In the genomic region with DNA sequence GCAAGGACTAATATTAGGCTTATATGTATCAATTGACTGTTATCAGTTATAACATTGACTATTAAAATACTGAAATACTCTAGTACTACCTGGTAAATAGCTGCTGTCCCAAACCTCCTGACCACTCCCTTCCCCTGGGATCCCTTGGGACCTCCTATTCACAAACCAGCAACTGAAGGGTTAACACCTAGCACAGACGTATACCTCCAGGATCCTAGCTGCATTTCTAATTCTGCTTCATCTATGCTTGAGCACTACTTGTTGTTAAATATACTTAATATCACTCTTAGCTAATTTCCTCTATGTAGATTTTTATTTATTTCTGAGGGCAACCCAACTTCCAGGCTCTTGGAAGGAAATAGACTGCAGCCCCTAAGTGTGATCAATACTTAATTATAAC, we compare ENCODE assay signal across 31 cellular contexts. TPM values are rescaled to one million over a fixed set of nuclear protein-coding genes. Genes with fewer than 3 reads are reported as not detected.
DNase-seq lines count a peak whose midpoint lies in the region; ATAC-seq, FAIRE-seq and TF ChIP-seq lines count a peak whose summit lies in the region.
"Had no signal": no experiment of that assay in that cellular context is flagged by ENCODE, and none has a peak within 500 bp of the region (broad histone marks: within the 10 kb centered on the region; RNA-seq: fewer than 3 reads in every experiment).

No MANE protein-coding gene starts in this region.

- in situ Hi-C loops in HepG2 (cut with HindIII; ENCODE audit: extremely low pct_ligation_motif_present, low pct_unique_long_range_greater_than_20kb): no loop called here

- peaks cover 2% of the 10 kb centered on the region for H3K9me3 Mint-ChIP-seq in activated B cell treated with CpG ODN at 0.5 μM for 24 hours
- peaks cover 0 to 4% (median 0%) of the 10 kb centered on the region in 9 donors for H3K9me3 Mint-ChIP-seq in naive thymus-derived CD8-positive, alpha-beta T cell
- H3K9me3 Mint-ChIP-seq: effector memory CD8-positive, alpha-beta T cell; H9 had no signal

- no peaks in the 10 kb centered on the region; the same call in 1 of the 2 replicates for H4K20me1 ChIP-seq in HepG2 (ENCODE audit: insufficient read depth, low read length)

- H3K27ac Mint-ChIP-seq in activated B cell treated with CpG ODN at 0.5 μM for 24 hours: peak overlapping the region; percentile 59
- peak overlapping the region in 7 of 10 donors; percentile 18 to 77 (median 48) for H3K27ac Mint-ChIP-seq in naive thymus-derived CD8-positive, alpha-beta T cell
- H3K27ac Mint-ChIP-seq: activated CD4-positive, alpha-beta T cell treated with anti-CD3 and anti-CD28 coated beads, Interleukin-2, amount 10 ng/mL, durations not matched to agents 7 days and 5 days; H9; stimulated activated naive CD8-positive, alpha-beta T cell treated with anti-CD3 and anti-CD28 coated beads, Interleukin-15, amount 100 ng/mL, for 72 hours had no signal

- peaks cover 45% of the 10 kb centered on the region for H3K79me2 ChIP-seq in HepG2 (ENCODE audit: insufficient read depth, low read length)

- no peaks in the 10 kb centered on the region for H3K9me3 ChIP-seq in HepG2 (ENCODE audit: low read length)
- H3K9me3 ChIP-seq in right lobe of liver: no peaks in the 10 kb centered on the region
- no peaks in the 10 kb centered on the region for H3K9me3 ChIP-seq in suprapubic skin
- H3K9me3 ChIP-seq: BE2C, right atrium auricular region, vagina had no signal

- no peak overlapping the region for H3K4me3 ChIP-seq in HepG2 (replicated peaks in 1 of 3; ENCODE audit: insufficient read depth in 1 of 3, low read depth in 2 of 3, low read length in 3 of 3)
- H3K4me3 ChIP-seq in right lobe of liver: no peak overlapping the region
- H3K4me3 ChIP-seq in suprapubic skin: no peak overlapping the region
- H3K4me3 ChIP-seq: right atrium auricular region, vagina had no signal

- no peak for TF ChIP-seq RAD21 in HepG2 (CRISPR knock-in tag; IDR thresholded peaks at IDR 0.05)

- BruUV-seq in HepG2 (replicated peaks; lab: Mats Ljungman, UMichigan): no TSS peak

- peaks cover 44% of the 10 kb centered on the region for H3K36me3 Mint-ChIP-seq in activated B cell treated with CpG ODN at 0.5 μM for 24 hours (ENCODE audit: low read depth)
- peaks cover 4 to 10% (median 7%) of the 10 kb centered on the region in 3 donors for H3K36me3 Mint-ChIP-seq in naive thymus-derived CD8-positive, alpha-beta T cell

- intact Hi-C loops in HepG2 (cut with micrococcal nuclease; ENCODE audit: unreplicated experiment): loop anchor here (5.0 kb wide), 2 partner anchors 68 to 163 kb away; no protein-coding TSS in a partner anchor
- intact Hi-C loops in right lobe of liver (cut with DNase I): loop anchor here in 1 of 2 donors (10.0 kb wide), 1 partner anchor 155 kb away; no protein-coding TSS in a partner anchor
- intact Hi-C loops in activated B cell treated with CpG ODN at 0.5 μM for 24 hours (cut with micrococcal nuclease): loop anchor here (5.0 to 10.0 kb wide), 5 partner anchors 113 to 1035 kb away; a partner anchor contains a TSS

- POLR2A ChIA-PET in HepG2 (lab: Yijun Ruan, JAX) (interaction anchor here (1.1 to 5.4 kb wide), 5 partner anchors 13 to 172 kb away, joined by 4 to 97 read pairs (median 16); a partner anchor contains a TSS), activated B cell treated with CpG ODN at 0.5 μM for 24 hours (lab: Charles Lee) (interaction anchor here (1.3 to 8.6 kb wide), 4 partner anchors 18 to 33 kb away, joined by 6 to 306 read pairs (median 16); a partner anchor contains a TSS)
- POLR2A ChIA-PET in naive thymus-derived CD8-positive, alpha-beta T cell (lab: Charles Lee): interaction anchor here (0.6 kb wide), 1 partner anchor 10 kb away, joined by 6 read pairs; no protein-coding TSS in a partner anchor

- no peak overlapping the region for H2AFZ ChIP-seq in HepG2 (ENCODE audit: low read length)
- H2AFZ ChIP-seq: parathyroid adenoma had no signal

- CTCF ChIA-PET in HepG2 (lab: Yijun Ruan, JAX; ENCODE audit: low intra/inter-chr PET ratio, low total read pairs): no interaction called here
- CTCF ChIA-PET in activated B cell treated with CpG ODN at 0.5 μM for 24 hours (lab: Charles Lee): interaction anchor here (0.7 to 4.1 kb wide), 4 partner anchors 19 to 84 kb away, joined by 3 to 17 read pairs (median 3); no protein-coding TSS in a partner anchor

- peaks cover 36% of the 10 kb centered on the region for H3K4me1 ChIP-seq in HepG2 (ENCODE audit: insufficient read depth, low read length)
- H3K4me1 ChIP-seq in right lobe of liver: peaks cover 0 to 18% (median 6%) of the 10 kb centered on the region in 4 donors
- H3K4me1 ChIP-seq in suprapubic skin: peaks cover 38% of the 10 kb centered on the region
- H3K4me1 ChIP-seq: BE2C, parathyroid adenoma had no signal

- H3K4me1 Mint-ChIP-seq in activated B cell treated with CpG ODN at 0.5 μM for 24 hours: peaks cover 50% of the 10 kb centered on the region
- H3K4me1 Mint-ChIP-seq in naive thymus-derived CD8-positive, alpha-beta T cell: peaks cover 25 to 59% (median 48%) of the 10 kb centered on the region in 4 donors

- no peak for FAIRE-seq in HepG2 (lab: Jason Lieb, UNC)
- FAIRE-seq: kidney had no signal

- H3K4me3 Mint-ChIP-seq in activated B cell treated with CpG ODN at 0.5 μM for 24 hours: no peak overlapping the region
- H3K4me3 Mint-ChIP-seq in naive thymus-derived CD8-positive, alpha-beta T cell: no peak overlapping the region

- H3K9ac ChIP-seq in HepG2 (ENCODE audit: insufficient read depth, low read depth, low read length): no peak overlapping the region
- H3K9ac ChIP-seq: KMS-11, parathyroid adenoma had no signal

- 58% methylated on average over 1 of the region's 1 CpG for WGBS in HepG2 (ENCODE audit: low lambda C conversion rate)
- WGBS in right lobe of liver (ENCODE audit: insufficient coverage, low coverage, low lambda C conversion rate, missing lambda C conversion rate): 15% methylated on average over 1 of the region's 1 CpG
- 31% methylated on average over 1 of the region's 1 CpG for whole genome bisulfite sequencing in suprapubic skin

- TF ChIP-seq EP300 in HepG2 (IDR thresholded peaks at IDR 0.05; ENCODE audit: low read depth in 2 of 2, low read length in 2 of 2): no peak
- no peak for TF ChIP-seq EP300 in HepG2 (CRISPR knock-in tag; IDR thresholded peaks at IDR 0.05; ENCODE audit: borderline replicate concordance)
- TF ChIP-seq EP300 in suprapubic skin (IDR thresholded peaks at IDR 0.05): no peak

- DNase-seq in HepG2 (ENCODE audit: low spot score) (no peak), right lobe of liver (no peak), activated B cell treated with CpG ODN at 0.5 μM for 24 hours (no peak), DMS153 treated with DMSO at 0.1 percent for 48 hours (lab: John Stamatoyannopoulos, UW; ENCODE audit: unreplicated experiment) (no peak), suprapubic skin (ENCODE audit: low spot score in 2 of 2) (no peak)
- DNase-seq in naive thymus-derived CD8-positive, alpha-beta T cell: no peak
- no peak for DNase-seq in stimulated activated CD8-positive, alpha-beta memory T cell treated with anti-CD3 and anti-CD28 coated beads, Interleukin-4, amount 100 ng/mL, for 48 hours
- DNase-seq: ACHN; activated CD4-positive, alpha-beta T cell treated with anti-CD3 and anti-CD28 coated beads, Interleukin-2, amount 10 ng/mL, durations not matched to agents 7 days and 5 days; activated effector memory CD4-positive, alpha-beta T cell treated with anti-CD3 and anti-CD28 coated beads, Interleukin-2, amount 50 U/mL, for 16 hours; BE2C; COR-L47; DMS79; effector memory CD8-positive, alpha-beta T cell; GF-D8; H9; kidney; midbrain; naive B cell; NCI-H1417 treated with DMSO at 0.1 percent for 48 hours; NCI-H345; stimulated activated naive CD8-positive, alpha-beta T cell treated with anti-CD3 and anti-CD28 coated beads, Interleukin-15, amount 100 ng/mL, for 72 hours; SW 1271; T1000; WERI-Rb-1 had no signal

- H3K4me2 ChIP-seq in HepG2 (ENCODE audit: low read depth, low read length): peak overlapping the region; percentile 100; the same call in 1 of the 2 replicates
- H3K4me2 ChIP-seq: KMS-11 had no signal

- H3K27ac ChIP-seq in HepG2 (ENCODE audit: extremely low read length, insufficient read depth, low read length) (no peak overlapping the region), right lobe of liver (no peak overlapping the region), suprapubic skin (no peak overlapping the region)
- H3K27ac ChIP-seq: KMS-11, parathyroid adenoma, WERI-Rb-1 had no signal

- H3K27me3 ChIP-seq in HepG2 (ENCODE audit: control insufficient read depth in 1 of 2, insufficient read depth in 2 of 2, low read length in 2 of 2) (peaks cover 0 to 3% of the 10 kb centered on the region in 2 experiments; a peak in 1 of 5 replicates), right lobe of liver (no peaks in the 10 kb centered on the region), suprapubic skin (no peaks in the 10 kb centered on the region)
- H3K27me3 ChIP-seq: BE2C, right atrium auricular region, vagina had no signal

- no peaks in the 10 kb centered on the region for H3K36me3 ChIP-seq in HepG2 (replicated peaks in 1 of 2; ENCODE audit: control insufficient read depth in 1 of 2, insufficient read depth in 2 of 2, low read length in 2 of 2)
- no peaks in the 10 kb centered on the region for H3K36me3 ChIP-seq in right lobe of liver
- H3K36me3 ChIP-seq in suprapubic skin: no peaks in the 10 kb centered on the region
- H3K36me3 ChIP-seq: right atrium auricular region, vagina had no signal

- no peak for TF ChIP-seq POLR2A in HepG2 (IDR thresholded peaks at IDR 0.05; ENCODE audit: insufficient read depth in 1 of 2, low read depth in 2 of 2, low read length in 2 of 2)
- no peak for TF ChIP-seq POLR2A in right lobe of liver (IDR thresholded peaks at IDR 0.05)
- TF ChIP-seq POLR2A in suprapubic skin (IDR thresholded peaks at IDR 0.05): no peak

- no peak for ATAC-seq in HepG2
- no peak for ATAC-seq in right lobe of liver
- ATAC-seq in activated B cell treated with CpG ODN at 0.5 μM for 24 hours (ENCODE audit: low read depth): no peak
- ATAC-seq in naive thymus-derived CD8-positive, alpha-beta T cell: no peak
- no peak for ATAC-seq in HG03175 (IDR thresholded peaks at IDR 0.05; ENCODE audit: unreplicated experiment)
- ATAC-seq: effector memory CD8-positive, alpha-beta T cell; stimulated activated naive CD8-positive, alpha-beta T cell treated with anti-CD3 and anti-CD28 coated beads, Interleukin-15, amount 100 ng/mL, for 72 hours had no signal

- TF ChIP-seq CTCF in HepG2 (CRISPR knock-in tag; IDR thresholded peaks at IDR 0.05) (no peak), right lobe of liver (IDR thresholded peaks at IDR 0.05) (no peak), activated B cell treated with CpG ODN at 0.5 μM for 24 hours (IDR thresholded peaks at IDR 0.05) (no peak), suprapubic skin (IDR thresholded peaks at IDR 0.05) (no peak)

- H3K27me3 Mint-ChIP-seq in activated B cell treated with CpG ODN at 0.5 μM for 24 hours: no peaks in the 10 kb centered on the region
- H3K27me3 Mint-ChIP-seq in naive thymus-derived CD8-positive, alpha-beta T cell: no peaks in the 10 kb centered on the region
- H3K27me3 Mint-ChIP-seq: activated CD4-positive, alpha-beta T cell treated with anti-CD3 and anti-CD28 coated beads, Interleukin-2, amount 10 ng/mL, durations not matched to agents 7 days and 5 days; central memory CD8-positive, alpha-beta T cell; effector memory CD8-positive, alpha-beta T cell; naive B cell; stimulated activated naive CD8-positive, alpha-beta T cell treated with anti-CD3 and anti-CD28 coated beads, Interleukin-15, amount 100 ng/mL, for 72 hours had no signal

RNA-seq across cellular contexts. Expression of a gene that starts 1.8 kb away (rescaled TPM):
- total RNA-seq in HepG2 (2016; rRNA removed; fragmentation: Illumina TruSeq; extraction: Trizol): 33.9 and 41.3 TPM in 2 replicates
- total RNA-seq in HepG2 (2016; cell fraction: cytosol; rRNA removed; fragmentation: Illumina TruSeq; extraction: Trizol; ENCODE audit: low read depth): 25.9 and 26.3 TPM in 2 replicates
- 33.9 and 40.9 TPM in 2 replicates for total RNA-seq in HepG2 (2016; cell fraction: insoluble cytoplasmic fraction; rRNA removed; fragmentation: Illumina TruSeq; extraction: Trizol)
- total RNA-seq in HepG2 (2016; cell fraction: membrane; rRNA removed; fragmentation: Illumina TruSeq; extraction: Trizol): 39.1 and 40.3 TPM in 2 replicates
- 32.4 and 36.8 TPM in 2 replicates for total RNA-seq in HepG2 (2016; cell fraction: nucleus; rRNA removed; fragmentation: Illumina TruSeq; extraction: Trizol)
- 69.6 and 73.7 TPM in 2 replicates for polyA plus RNA-seq in HepG2 (2011; rRNA removed)
- 53.5 and 68.5 TPM in 2 replicates for polyA plus RNA-seq in HepG2 (2011; cell fraction: cytosol; rRNA removed)
- polyA plus RNA-seq in HepG2 (2011; cell fraction: nucleus; rRNA removed): 81.8 and 103 TPM in 2 replicates
- polyA plus RNA-seq in HepG2 (2012): 34.0 and 34.2 TPM in 2 replicates
- polyA plus RNA-seq in HepG2 (2016; cell fraction: cytosol; fragmentation: Illumina TruSeq; extraction: Trizol; ENCODE audit: low read depth): 36.8 and 37.1 TPM in 2 replicates
- 67.3 and 76.9 TPM in 2 replicates for polyA plus RNA-seq in HepG2 (2016; cell fraction: insoluble cytoplasmic fraction; fragmentation: Illumina TruSeq; extraction: Trizol; ENCODE audit: low read depth)
- 46.4 and 53.8 TPM in 2 replicates for polyA plus RNA-seq in HepG2 (2016; cell fraction: membrane; fragmentation: Illumina TruSeq; extraction: Trizol; ENCODE audit: low read depth)
- 88.2 and 99.1 TPM in 2 replicates for polyA plus RNA-seq in HepG2 (2016; cell fraction: nucleus; fragmentation: Illumina TruSeq; extraction: Trizol; ENCODE audit: insufficient read depth, low read depth)
- polyA minus RNA-seq in HepG2 (2011; rRNA and poly(A)+ RNA removed; ENCODE audit: low replicate concordance): 97.3 and 101 TPM in 2 replicates
- polyA minus RNA-seq in HepG2 (2011; cell fraction: cytosol; rRNA and poly(A)+ RNA removed): 34.4 and 38.4 TPM in 2 replicates
- 57.3 and 58.2 TPM in 2 replicates for polyA minus RNA-seq in HepG2 (2011; cell fraction: nucleus; rRNA and poly(A)+ RNA removed)
- total RNA-seq in right lobe of liver: 10 to 100 TPM; 21.9 to 36.1 (median 28.1) TPM
- 68.7 and 76.0 TPM in 2 replicates for total RNA-seq in activated B cell treated with CpG ODN at 0.5 μM for 24 hours
- total RNA-seq in naive thymus-derived CD8-positive, alpha-beta T cell: 10 to 100 TPM; 65.8 to 67.2 TPM
- 10 to 100 TPM; 32.5 to 46.9 (median 33.3) TPM for polyA plus RNA-seq in naive thymus-derived CD8-positive, alpha-beta T cell
- 100 to 1,000 TPM in 1 of 4 donors, 10 to 100 TPM in 3; 62.9 to 111 (median 83.5) TPM for total RNA-seq in suprapubic skin

RNA-seq across cellular contexts. Expression of a gene that starts 24.3 kb away (rescaled TPM):
- total RNA-seq in HepG2 (2016; rRNA removed; fragmentation: Illumina TruSeq; extraction: Trizol) (5.4 TPM in 2 replicates), right lobe of liver (1 to 10 TPM in 2 of 6 experiments, under 1 TPM in 4; 0.35 to 1.4 (median 0.45) TPM), activated B cell treated with CpG ODN at 0.5 μM for 24 hours (5.5 and 6.2 TPM in 2 replicates), suprapubic skin (1 to 10 TPM; 2.8 to 8.2 (median 4.8) TPM)
- 4.3 and 5.4 TPM in 2 replicates for total RNA-seq in HepG2 (2016; cell fraction: cytosol; rRNA removed; fragmentation: Illumina TruSeq; extraction: Trizol; ENCODE audit: low read depth)
- 4.6 and 5.5 TPM in 2 replicates for total RNA-seq in HepG2 (2016; cell fraction: insoluble cytoplasmic fraction; rRNA removed; fragmentation: Illumina TruSeq; extraction: Trizol)
- total RNA-seq in HepG2 (2016; cell fraction: membrane; rRNA removed; fragmentation: Illumina TruSeq; extraction: Trizol): 7.8 and 9.0 TPM in 2 replicates
- total RNA-seq in HepG2 (2016; cell fraction: nucleus; rRNA removed; fragmentation: Illumina TruSeq; extraction: Trizol): 3.8 and 4.7 TPM in 2 replicates
- 2.1 and 3.4 TPM in 2 replicates for polyA plus RNA-seq in HepG2 (2011; rRNA removed)
- 1.6 and 1.8 TPM in 2 replicates for polyA plus RNA-seq in HepG2 (2011; cell fraction: cytosol; rRNA removed)
- polyA plus RNA-seq in HepG2 (2011; cell fraction: nucleus; rRNA removed): 7.7 and 9.6 TPM in 2 replicates
- polyA plus RNA-seq in HepG2 (2012): 2.2 and 3.0 TPM in 2 replicates
- 6.0 TPM in 2 replicates for polyA plus RNA-seq in HepG2 (2016; cell fraction: cytosol; fragmentation: Illumina TruSeq; extraction: Trizol; ENCODE audit: low read depth)
- polyA plus RNA-seq in HepG2 (2016; cell fraction: insoluble cytoplasmic fraction; fragmentation: Illumina TruSeq; extraction: Trizol; ENCODE audit: low read depth): 3.3 and 3.7 TPM in 2 replicates
- polyA plus RNA-seq in HepG2 (2016; cell fraction: membrane; fragmentation: Illumina TruSeq; extraction: Trizol; ENCODE audit: low read depth): 7.1 and 8.4 TPM in 2 replicates
- 5.6 and 5.8 TPM in 2 replicates for polyA plus RNA-seq in HepG2 (2016; cell fraction: nucleus; fragmentation: Illumina TruSeq; extraction: Trizol; ENCODE audit: insufficient read depth, low read depth)
- 1.1 and 3.7 TPM in 2 replicates for polyA minus RNA-seq in HepG2 (2011; rRNA and poly(A)+ RNA removed; ENCODE audit: low replicate concordance)
- 1.5 and 1.9 TPM in 2 replicates for polyA minus RNA-seq in HepG2 (2011; cell fraction: cytosol; rRNA and poly(A)+ RNA removed)
- 2.4 and 3.1 TPM in 2 replicates for polyA minus RNA-seq in HepG2 (2011; cell fraction: nucleus; rRNA and poly(A)+ RNA removed)
- total RNA-seq in naive thymus-derived CD8-positive, alpha-beta T cell: 1 to 10 TPM; 1.2 to 2.0 TPM
- polyA plus RNA-seq in naive thymus-derived CD8-positive, alpha-beta T cell: 1 to 10 TPM in 2 of 3 donors, under 1 TPM in 1; 0.76 to 1.5 (median 1.0) TPM
